ENCODE assay signal across 31 cellular contexts in the genomic region with DNA sequence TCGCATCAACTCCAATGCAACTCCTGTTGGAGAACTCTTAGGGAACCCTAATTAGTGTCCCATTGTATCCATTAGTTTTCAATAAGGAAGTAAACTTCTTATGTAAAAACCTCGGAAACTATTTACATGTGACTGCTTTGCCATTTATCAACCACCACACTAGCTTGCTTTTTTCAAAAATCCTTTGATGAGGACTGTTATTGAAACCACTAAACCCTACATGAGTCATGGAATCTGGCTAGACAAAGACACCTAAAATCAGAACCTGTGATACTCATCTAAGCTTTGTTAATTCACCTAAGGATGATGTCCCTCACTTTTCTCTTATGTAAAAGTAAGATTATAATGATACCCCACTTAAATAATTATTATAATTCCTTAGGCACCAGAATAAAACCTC.
DNase-seq lines count a peak whose midpoint lies in the region; ATAC-seq, FAIRE-seq and TF ChIP-seq lines count a peak whose summit lies in the region.
"Had no signal": no experiment of that assay in that cellular context is flagged by ENCODE, and none has a peak within 500 bp of the region (broad histone marks: within the 10 kb centered on the region; RNA-seq: fewer than 3 reads in every experiment).

No MANE protein-coding gene starts in this region.

- no peak overlapping the region for H3K4me3 Mint-ChIP-seq in astrocyte (ENCODE audit: unreplicated experiment)
- H3K4me3 Mint-ChIP-seq: activated CD4-positive, alpha-beta memory T cell treated with anti-CD3 and anti-CD28 coated beads for 36 hours; activated T-cell treated with anti-CD3 and anti-CD28 coated beads, Interleukin-2, amount 50 U/mL, for 72 hours; CD4-positive, CD25-positive, alpha-beta regulatory T cell; naive thymus-derived CD4-positive, alpha-beta T cell had no signal

- TF ChIP-seq CTCF in mammary epithelial cell (conservative IDR thresholded peaks at IDR 0.05 in 1 of 2, IDR thresholded peaks at IDR 0.05 in 1 of 2; ENCODE audit: extremely low read depth in 1 of 2, insufficient read depth in 1 of 2, low read depth in 1 of 2, low read length in 2 of 2) (no peak), breast epithelium (IDR thresholded peaks at IDR 0.05) (no peak), astrocyte (IDR thresholded peaks at IDR 0.05; ENCODE audit: insufficient read depth, low read depth, low read length) (no peak), GM20000 (IDR thresholded peaks at IDR 0.05; ENCODE audit: extremely low read depth, missing control alignments) (no peak)

- H3K9me3 ChIP-seq in mammary epithelial cell (replicated peaks; ENCODE audit: insufficient read depth, low read length) = no peaks in the 10 kb centered on the region
- H3K9me3 ChIP-seq in breast epithelium = no peaks in the 10 kb centered on the region
- H3K9me3 ChIP-seq in astrocyte (ENCODE audit: insufficient read depth, low read depth, low read length) = no peaks in the 10 kb centered on the region
- H3K9me3 ChIP-seq: A549, neutrophil, sigmoid colon, upper lobe of left lung had no signal

- BruUV-seq in mammary epithelial cell (replicated peaks; lab: Mats Ljungman, UMichigan) = no TSS peak

- no peak overlapping the region for H3K27ac Mint-ChIP-seq in astrocyte (ENCODE audit: unreplicated experiment)
- H3K27ac Mint-ChIP-seq: activated CD4-positive, alpha-beta memory T cell treated with anti-CD3 and anti-CD28 coated beads for 36 hours; activated T-cell treated with anti-CD3 and anti-CD28 coated beads, Interleukin-2, amount 50 U/mL, for 72 hours; CD4-positive, CD25-positive, alpha-beta regulatory T cell; naive thymus-derived CD4-positive, alpha-beta T cell had no signal

- no peak overlapping the region for H3K9ac ChIP-seq in mammary epithelial cell (ENCODE audit: insufficient read depth, low read length)
- H3K9ac ChIP-seq in astrocyte (ENCODE audit: low read length) = no peak overlapping the region

- H3K27me3 ChIP-seq in mammary epithelial cell (ENCODE audit: insufficient read depth, low read length) = no peaks in the 10 kb centered on the region
- no peaks in the 10 kb centered on the region for H3K27me3 ChIP-seq in breast epithelium
- H3K27me3 ChIP-seq in astrocyte (ENCODE audit: insufficient read depth, low read length) = no peaks in the 10 kb centered on the region
- H3K27me3 ChIP-seq: brain microvascular endothelial cell, neutrophil, sigmoid colon, upper lobe of left lung had no signal

- H3K9me3 Mint-ChIP-seq in astrocyte (ENCODE audit: unreplicated experiment) = no peaks in the 10 kb centered on the region
- H3K9me3 Mint-ChIP-seq: activated CD4-positive, alpha-beta memory T cell treated with anti-CD3 and anti-CD28 coated beads for 36 hours; activated T-cell treated with anti-CD3 and anti-CD28 coated beads, Interleukin-2, amount 50 U/mL, for 72 hours had no signal

- no peak for TF ChIP-seq POLR2A in breast epithelium (IDR thresholded peaks at IDR 0.05)

- H3K4me2 ChIP-seq in mammary epithelial cell (ENCODE audit: insufficient read depth, low read depth, low read length) (no peak overlapping the region), astrocyte (ENCODE audit: low read length) (no peak overlapping the region)
- H3K4me2 ChIP-seq: A549 had no signal

- no peak for ATAC-seq in GM19328 (IDR thresholded peaks at IDR 0.05; ENCODE audit: unreplicated experiment)
- no peak for ATAC-seq in left colon
- ATAC-seq: A549; activated CD4-positive, CD25-positive, alpha-beta regulatory T cell treated with anti-CD3 and anti-CD28 coated beads, Interleukin-2, amount 50 U/mL, for 24 hours; GM12878; HepG2; naive thymus-derived CD4-positive, alpha-beta T cell had no signal

- H3K4me3 ChIP-seq in mammary epithelial cell (replicated peaks in 1 of 3; ENCODE audit: insufficient read depth in 1 of 3, low read depth in 2 of 3, low read length in 3 of 3) (no peak overlapping the region), breast epithelium (no peak overlapping the region), astrocyte (ENCODE audit: insufficient read depth, low read depth, low read length) (no peak overlapping the region)
- H3K4me3 ChIP-seq: A549, GM12878, sigmoid colon, upper lobe of left lung had no signal

- H3K79me2 ChIP-seq in mammary epithelial cell (ENCODE audit: insufficient read depth, low read length) (no peaks in the 10 kb centered on the region), astrocyte (ENCODE audit: insufficient read depth, low read length) (no peaks in the 10 kb centered on the region)

- H3K27me3 Mint-ChIP-seq in astrocyte (ENCODE audit: low read depth, unreplicated experiment) = no peaks in the 10 kb centered on the region
- H3K27me3 Mint-ChIP-seq: activated CD4-positive, alpha-beta memory T cell treated with anti-CD3 and anti-CD28 coated beads for 36 hours; CD4-positive, CD25-positive, alpha-beta regulatory T cell; naive thymus-derived CD4-positive, alpha-beta T cell had no signal

- H2AFZ ChIP-seq in mammary epithelial cell (ENCODE audit: low read depth, low read length) = no peak overlapping the region
- no peak overlapping the region for H2AFZ ChIP-seq in astrocyte (ENCODE audit: low read depth, low read length)

- H4K20me1 ChIP-seq in mammary epithelial cell (ENCODE audit: insufficient read depth, low read length) (no peaks in the 10 kb centered on the region), astrocyte (ENCODE audit: insufficient read depth, low read length) (no peaks in the 10 kb centered on the region)

- intact Hi-C loops in mammary epithelial cell (cut with micrococcal nuclease) (no loop called here), breast epithelium (cut with DNase I; ENCODE audit: low total_unique reads) (loop anchor here (2.0 kb wide), 1 partner anchor 29 kb away; no protein-coding TSS in a partner anchor), left colon (cut with DNase I, micrococcal nuclease) (no loop called here)

- H3K4me1 ChIP-seq in mammary epithelial cell (ENCODE audit: insufficient read depth, low read length) (no peaks in the 10 kb centered on the region), breast epithelium (no peaks in the 10 kb centered on the region), astrocyte (ENCODE audit: insufficient read depth, low read length) (no peaks in the 10 kb centered on the region)
- H3K4me1 ChIP-seq: A549, sigmoid colon, upper lobe of left lung had no signal

- H3K36me3 ChIP-seq in mammary epithelial cell (ENCODE audit: insufficient read depth, low read length) = no peaks in the 10 kb centered on the region
- H3K36me3 ChIP-seq in breast epithelium = no peaks in the 10 kb centered on the region
- H3K36me3 ChIP-seq in astrocyte (ENCODE audit: insufficient read depth, low read length) = no peaks in the 10 kb centered on the region
- H3K36me3 ChIP-seq: brain microvascular endothelial cell, neutrophil, sigmoid colon, upper lobe of left lung had no signal

- 46% methylated on average over 2 of the region's 2 CpGs for WGBS in mammary epithelial cell (ENCODE audit: low coverage, missing lambda C conversion rate)

- peak; percentile 29 for DNase-seq in mammary epithelial cell
- DNase-seq in breast epithelium (ENCODE audit: low spot score in 2 of 2) = no peak
- DNase-seq in astrocyte (ENCODE audit: low read depth) = peak; percentile 73
- DNase-seq in glomerular visceral epithelial cell (ENCODE audit: extremely low spot score) = peak; percentile 2
- no peak for DNase-seq in stimulated activated CD4-positive, alpha-beta T cell treated with anti-CD3 and anti-CD28 coated beads, Interleukin-2, amount 100 ng/mL, for 48 hours
- no peak for DNase-seq in left colon
- DNase-seq in GM20000 (ENCODE audit: low spot score) = no peak
- DNase-seq: activated CD4-positive, alpha-beta memory T cell treated with anti-CD3 and anti-CD28 coated beads for 36 hours; activated naive CD4-positive, alpha-beta T cell; activated T-cell treated with anti-CD3 and anti-CD28 coated beads, Interleukin-2, amount 50 U/mL, for 72 hours; brain microvascular endothelial cell; CD4-positive, CD25-positive, alpha-beta regulatory T cell; H7; Karpas-422; kidney; midbrain; naive thymus-derived CD4-positive, alpha-beta T cell; NCI-H1417 treated with DMSO at 0.1 percent for 48 hours; NCI-H2081; NCI-H526; posterior cingulate gyrus; sigmoid colon; stimulated activated CD4-positive, alpha-beta T cell treated with anti-CD3 and anti-CD28 coated beads, Interleukin-4, amount 100 ng/mL, for 24 hours; T-helper 2 cell; upper lobe of left lung had no signal

- in situ Hi-C loops in mammary epithelial cell (cut with MboI; ENCODE audit: low sequenced_read_pairs in 2 of 2) = no loop called here

- peaks cover 5% of the 10 kb centered on the region for H3K4me1 Mint-ChIP-seq in astrocyte (ENCODE audit: low read depth, unreplicated experiment)
- H3K4me1 Mint-ChIP-seq: CD4-positive, CD25-positive, alpha-beta regulatory T cell; naive thymus-derived CD4-positive, alpha-beta T cell had no signal

- dilution Hi-C loops in mammary epithelial cell (cut with HindIII; ENCODE audit: low sequenced_read_pairs) = no loop called here

- H3K27ac ChIP-seq in mammary epithelial cell (ENCODE audit: insufficient read depth, low read depth, low read length) (no peak overlapping the region), breast epithelium (no peak overlapping the region), astrocyte (ENCODE audit: low read depth, low read length) (no peak overlapping the region)
- H3K27ac ChIP-seq: A549, brain microvascular endothelial cell, neutrophil, sigmoid colon, upper lobe of left lung had no signal

- no peak for FAIRE-seq in astrocyte (lab: Jason Lieb, UNC)
- FAIRE-seq: A549, GM12878, HepG2, kidney had no signal

- CTCF ChIA-PET in mammary epithelial cell (lab: Charles Lee; ENCODE audit: low non-redundant PET) = no interaction called here

- H3K36me3 Mint-ChIP-seq in astrocyte (ENCODE audit: low read depth, unreplicated experiment) = no peaks in the 10 kb centered on the region
- H3K36me3 Mint-ChIP-seq: activated CD4-positive, alpha-beta memory T cell treated with anti-CD3 and anti-CD28 coated beads for 36 hours; CD4-positive, CD25-positive, alpha-beta regulatory T cell; naive thymus-derived CD4-positive, alpha-beta T cell had no signal

Comparison
In these comparisons a context has a peak if more than half of its experiments do, and no peak if none do; other contexts are left out.
1. DNase-seq: peak in mammary epithelial cell (single experiment), astrocyte (single experiment) and glomerular visceral epithelial cell (single experiment); none in breast epithelium (0 of 2), stimulated activated CD4-positive, alpha-beta T cell treated with anti-CD3 and anti-CD28 coated beads, Interleukin-2, amount 100 ng/mL, for 48 hours (0 of 2), left colon (0 of 2) and GM20000 (single experiment).